Comparison of ENCODE assay signal across 19 cellular contexts in genomic region chr21:25700741-25701140, GRCh38.
"Had no signal": no experiment of that assay in that cellular context is flagged by ENCODE, and none has a peak within 500 bp of the region (broad histone marks: within the 10 kb centered on the region; RNA-seq: fewer than 3 reads in every experiment).

No MANE protein-coding gene starts in this region.

- H3K27ac ChIP-seq: pancreas had no signal

- DNase-seq: activated CD4-positive, alpha-beta T cell treated with anti-CD3 and anti-CD28 coated beads, Interleukin-2, amount 10 ng/mL, durations not matched to agents 24 days and 14 days; activated CD4-positive, CD25-positive, alpha-beta regulatory T cell; activated CD8-positive, alpha-beta memory T cell treated with anti-CD3 and anti-CD28 coated beads, Interleukin-2, amount 50 U/mL, for 4 hours; activated CD8-positive, alpha-beta T cell treated with anti-CD3 and anti-CD28 coated beads, Interleukin-2, amount 10 ng/mL, durations not matched to agents 7 days and 5 days; activated effector memory CD4-positive, alpha-beta T cell treated with anti-CD3 and anti-CD28 coated beads, Interleukin-2, amount 50 U/mL, for 16 hours; activated T-cell treated with anti-CD3 and anti-CD28 coated beads, Interleukin-2, amount 50 U/mL, for 48 hours; effector CD8-positive, alpha-beta T cell; gastrocnemius medialis; midbrain; naive B cell; pancreas; sigmoid colon; stimulated activated CD4-positive, alpha-beta T cell treated with anti-CD3 and anti-CD28 coated beads, Interleukin-12 subunit alpha, Interleukin-12 subunit beta, amount 100 ng/mL, for 4 hours; stimulated activated CD4-positive, alpha-beta T cell treated with anti-CD3 and anti-CD28 coated beads, Interleukin-2, amount 100 ng/mL, for 24 hours; SW 1271 had no signal

- H3K27me3 ChIP-seq: adrenal gland, gastrocnemius medialis, pancreas, sigmoid colon had no signal

- H3K27me3 Mint-ChIP-seq: activated CD4-positive, alpha-beta T cell treated with anti-CD3 and anti-CD28 coated beads, Interleukin-2, amount 10 ng/mL, durations not matched to agents 24 days and 14 days; activated naive CD4-positive, alpha-beta T cell treated with anti-CD3 and anti-CD28 coated beads, Interleukin-2, amount 50 U/mL, for 24 hours; naive B cell had no signal

- H3K4me3 ChIP-seq: adrenal gland, gastrocnemius medialis, pancreas, sigmoid colon had no signal

- H3K36me3 ChIP-seq: gastrocnemius medialis, pancreas had no signal

- H3K27ac Mint-ChIP-seq: activated CD4-positive, alpha-beta T cell treated with anti-CD3 and anti-CD28 coated beads, Interleukin-2, amount 10 ng/mL, durations not matched to agents 24 days and 14 days; activated CD8-positive, alpha-beta T cell treated with anti-CD3 and anti-CD28 coated beads, Interleukin-2, amount 10 ng/mL, durations not matched to agents 7 days and 5 days; activated naive CD4-positive, alpha-beta T cell treated with anti-CD3 and anti-CD28 coated beads, Interleukin-2, amount 50 U/mL, for 24 hours had no signal

- H3K9me3 Mint-ChIP-seq: activated CD4-positive, alpha-beta T cell treated with anti-CD3 and anti-CD28 coated beads, Interleukin-2, amount 10 ng/mL, durations not matched to agents 24 days and 14 days; naive B cell had no signal

- H3K9me3 ChIP-seq: adrenal gland, gastrocnemius medialis, pancreas, sigmoid colon had no signal

- H3K4me1 Mint-ChIP-seq: activated CD4-positive, alpha-beta T cell treated with anti-CD3 and anti-CD28 coated beads, Interleukin-2, amount 10 ng/mL, durations not matched to agents 24 days and 14 days; activated naive CD4-positive, alpha-beta T cell treated with anti-CD3 and anti-CD28 coated beads, Interleukin-2, amount 50 U/mL, for 24 hours; naive B cell had no signal

- H3K4me1 ChIP-seq: gastrocnemius medialis, pancreas, sigmoid colon had no signal

- ATAC-seq: activated CD8-positive, alpha-beta T cell treated with anti-CD3 and anti-CD28 coated beads, Interleukin-2, amount 10 ng/mL, durations not matched to agents 7 days and 5 days; gastrocnemius medialis; pancreas had no signal

- H3K4me3 Mint-ChIP-seq: activated CD4-positive, alpha-beta T cell treated with anti-CD3 and anti-CD28 coated beads, Interleukin-2, amount 10 ng/mL, durations not matched to agents 24 days and 14 days; activated CD8-positive, alpha-beta T cell treated with anti-CD3 and anti-CD28 coated beads, Interleukin-2, amount 10 ng/mL, durations not matched to agents 7 days and 5 days; activated naive CD4-positive, alpha-beta T cell treated with anti-CD3 and anti-CD28 coated beads, Interleukin-2, amount 50 U/mL, for 24 hours; naive B cell had no signal

- FAIRE-seq: endothelial cell of umbilical vein, keratinocyte, pancreas had no signal

- H3K36me3 Mint-ChIP-seq: activated naive CD4-positive, alpha-beta T cell treated with anti-CD3 and anti-CD28 coated beads, Interleukin-2, amount 50 U/mL, for 24 hours; naive B cell had no signal
